1 cellular context compared by ENCODE assay signal in genomic region chr9:86828631-86829030, GRCh38.
TF ChIP-seq lines count a peak whose summit lies in the region.

No MANE protein-coding gene starts in this region.

TF ChIP-seq in GM23338, 12 proteins besides CTCF, POLR2A, EP300 and RAD21 (continued from another document):
- TF ChIP-seq ETS1 (IDR thresholded peaks at IDR 0.05), result no peak
TF ChIP-seq in GM23338: peak in this region for 0.
